Comparison of ENCODE assay signal across 8 cellular contexts in genomic region chr12:54173066-54173726, GRCh38. TPM values are rescaled to one million over a fixed set of nuclear protein-coding genes. Genes with fewer than 3 reads are reported as not detected.
DNase-seq lines count a peak whose midpoint lies in the region; ATAC-seq and TF ChIP-seq lines count a peak whose summit lies in the region.

No MANE protein-coding gene starts in this region.

- ATAC-seq in left ventricle myocardium superior (peak; percentile 65), sciatic nerve (peak; percentile 79), GM18870 (IDR thresholded peaks at IDR 0.05; ENCODE audit: unreplicated experiment) (no peak), GM19035 (IDR thresholded peaks at IDR 0.05; ENCODE audit: unreplicated experiment) (no peak)

- DNase-seq in GM20000 (ENCODE audit: low spot score) (peak; percentile 63), NCI-H2227 treated with DMSO at 0.1 percent for 48 hours (lab: John Stamatoyannopoulos, UW) (peak; percentile 23), left ventricle myocardium superior (peak; percentile 64), sciatic nerve (ENCODE audit: low spot score) (no peak), DMS79 treated with DMSO at 0.1 percent for 48 hours (lab: John Stamatoyannopoulos, UW) (no peak)
- DNase-seq in activated naive CD4-positive, alpha-beta T cell treated with anti-CD3 and anti-CD28 coated beads, Interleukin-2, amount 50 U/mL, for 16 hours: peak; percentile 36

- intact Hi-C loops in left ventricle myocardium superior (cut with micrococcal nuclease) (no loop called here), sciatic nerve (cut with DNase I) (no loop called here)

- TF ChIP-seq CTCF in GM20000 (IDR thresholded peaks at IDR 0.05; ENCODE audit: extremely low read depth, missing control alignments): no peak

RNA-seq across cellular contexts. Expression of gene SMUG1, which starts 15.6 kb away (rescaled TPM):
- total RNA-seq in left ventricle myocardium superior: 17.0 TPM
- 25.3 TPM for total RNA-seq in sciatic nerve

Comparison
In these comparisons a context has a peak if more than half of its experiments do, and no peak if none do; other contexts are left out.
1. DNase-seq: peak in GM20000 (single experiment), NCI-H2227 treated with DMSO at 0.1 percent for 48 hours (single experiment), activated naive CD4-positive, alpha-beta T cell treated with anti-CD3 and anti-CD28 coated beads, Interleukin-2, amount 50 U/mL, for 16 hours (single experiment) and left ventricle myocardium superior (single experiment); none in sciatic nerve (single experiment) and DMS79 treated with DMSO at 0.1 percent for 48 hours (single experiment).
2. ATAC-seq: peak in left ventricle myocardium superior (single experiment) and sciatic nerve (single experiment); none in GM18870 (single experiment) and GM19035 (single experiment).